In genomic region chr9:129487658-129488483, GRCh38 we compare ENCODE assay signal across 8 cellular contexts.
DNase-seq lines count a peak whose midpoint lies in the region; ATAC-seq and TF ChIP-seq lines count a peak whose summit lies in the region.

No MANE protein-coding gene starts in this region.

- H4K20me1 ChIP-seq in fibroblast of lung (ENCODE audit: control insufficient read depth, extremely low read depth, insufficient read depth, low read length) (no peaks in the 10 kb centered on the region), neural cell (ENCODE audit: insufficient read depth) (no peaks in the 10 kb centered on the region)

- H3K4me1 Mint-ChIP-seq in activated T-cell treated with anti-CD3 and anti-CD28 coated beads, Interleukin-2, amount 50 U/mL, for 24 hours (ENCODE audit: low read depth): peaks cover 77% of the 10 kb centered on the region

- TF ChIP-seq RAD21 in neural cell (conservative IDR thresholded peaks at IDR 0.05): no peak

- no peak for TF ChIP-seq EP300 in neural cell (conservative IDR thresholded peaks at IDR 0.05; ENCODE audit: poor library complexity, severe bottlenecking)
- no peak for TF ChIP-seq EP300 in upper lobe of left lung (IDR thresholded peaks at IDR 0.05)

- H3F3A ChIP-seq in neural cell (ENCODE audit: insufficient read depth, low read length, poor library complexity, severe bottlenecking): no peaks in the 10 kb centered on the region

- H3K4me2 ChIP-seq in fibroblast of lung (ENCODE audit: extremely low read depth, insufficient read depth, low read length): peak overlapping the region; percentile 28
- no peak overlapping the region for H3K4me2 ChIP-seq in neural cell (ENCODE audit: low read length)

- no peaks in the 10 kb centered on the region for H3K27me3 Mint-ChIP-seq in activated T-cell treated with anti-CD3 and anti-CD28 coated beads, Interleukin-2, amount 50 U/mL, for 24 hours

- DNase-seq in NOMO-1 treated with dmso at 0.1 percent for 144 hours (lab: John Stamatoyannopoulos, UW; ENCODE audit: unreplicated experiment): peak; percentile 14
- no peak for DNase-seq in NOMO-1 treated with DMSO at 0.1 percent for 48 hours (lab: John Stamatoyannopoulos, UW; ENCODE audit: unreplicated experiment)
- peak; percentile 59 for DNase-seq in NB4 (ENCODE audit: low read depth)
- no peak for DNase-seq in activated T-cell treated with anti-CD3 and anti-CD28 coated beads, Interleukin-2, amount 50 U/mL, for 24 hours
- DNase-seq in fibroblast of lung (ENCODE audit: low read depth in 2 of 2): peak; percentile 65 to 68
- peak in 1 of 2 donors; percentile 63 for DNase-seq in upper lobe of left lung
- DNase-seq in AML-193 (lab: John Stamatoyannopoulos, UW): no peak

- peak overlapping the region; percentile 98 for H3K27ac Mint-ChIP-seq in activated T-cell treated with anti-CD3 and anti-CD28 coated beads, Interleukin-2, amount 50 U/mL, for 24 hours

- TF ChIP-seq CTCF in NB4 (IDR thresholded peaks at IDR 0.05; ENCODE audit: low read depth, low read length) (no peak), fibroblast of lung (conservative IDR thresholded peaks at IDR 0.05 in 1 of 2, IDR thresholded peaks at IDR 0.05 in 1 of 2; ENCODE audit: low read depth in 1 of 2, low read length in 2 of 2) (no peak), neural cell (IDR thresholded peaks at IDR 0.05; ENCODE audit: poor library complexity, severe bottlenecking) (no peak), upper lobe of left lung (IDR thresholded peaks at IDR 0.05) (no peak)

- H3K27me3 ChIP-seq in fibroblast of lung (ENCODE audit: control insufficient read depth, insufficient read depth, low read length): no peaks in the 10 kb centered on the region
- H3K27me3 ChIP-seq in neural cell (ENCODE audit: insufficient read depth, low read depth, low read length): no peaks in the 10 kb centered on the region
- H3K27me3 ChIP-seq in upper lobe of left lung: no peaks in the 10 kb centered on the region

- H3K36me3 ChIP-seq in fibroblast of lung (ENCODE audit: control insufficient read depth, insufficient read depth, low read length) (no peaks in the 10 kb centered on the region), neural cell (ENCODE audit: insufficient read depth, low read length) (no peaks in the 10 kb centered on the region), upper lobe of left lung (peaks cover 0 to 8% (median 1%) of the 10 kb centered on the region in 4 donors)

- H3K79me2 ChIP-seq in fibroblast of lung (ENCODE audit: control insufficient read depth, insufficient read depth, low read length): peaks cover 11% of the 10 kb centered on the region
- H3K79me2 ChIP-seq in neural cell (replicated peaks; ENCODE audit: insufficient read depth, low read length): no peaks in the 10 kb centered on the region

- peak overlapping the region; percentile 100 for H3K27ac ChIP-seq in fibroblast of lung (ENCODE audit: insufficient read depth, low read length)
- peak overlapping the region; percentile 87 for H3K27ac ChIP-seq in neural cell (ENCODE audit: low read length)
- H3K27ac ChIP-seq in upper lobe of left lung: peak overlapping the region; percentile 98 to 100 (median 99)

- no peaks in the 10 kb centered on the region for H3K9me3 Mint-ChIP-seq in activated T-cell treated with anti-CD3 and anti-CD28 coated beads, Interleukin-2, amount 50 U/mL, for 24 hours

- H3K36me3 Mint-ChIP-seq in activated T-cell treated with anti-CD3 and anti-CD28 coated beads, Interleukin-2, amount 50 U/mL, for 24 hours (ENCODE audit: low read depth): peaks cover 28% of the 10 kb centered on the region

- H3K9me2 ChIP-seq in neural cell (ENCODE audit: insufficient read depth, low read length): no peaks in the 10 kb centered on the region

- H3K9me3 ChIP-seq in fibroblast of lung (ENCODE audit: control insufficient read depth, insufficient read depth, low read depth, low read length) (no peaks in the 10 kb centered on the region), neural cell (ENCODE audit: low read length) (no peaks in the 10 kb centered on the region), upper lobe of left lung (no peaks in the 10 kb centered on the region)

- H3K4me3 ChIP-seq in NB4 (ENCODE audit: low read depth, low read length) (no peak overlapping the region), fibroblast of lung (replicated peaks in 1 of 4; ENCODE audit: control extremely low read depth in 1 of 4, insufficient read depth in 1 of 4, low read depth in 3 of 4, low read length in 4 of 4) (peak overlapping the region in 1 of 4 experiments; percentile 53), neural cell (ENCODE audit: low read length) (peak overlapping the region; percentile 58), upper lobe of left lung (peak overlapping the region; percentile 16 to 63 (median 55))

- 7 to 17% methylated on average over 21 to 25 of the region's 46 CpGs for WGBS in upper lobe of left lung, 2 donors

- no peak for TF ChIP-seq POLR2A in NB4 (IDR thresholded peaks at IDR 0.05; ENCODE audit: extremely low read depth, insufficient read length)
- TF ChIP-seq POLR2A in upper lobe of left lung (IDR thresholded peaks at IDR 0.05): no peak

- H3K9ac ChIP-seq in fibroblast of lung (ENCODE audit: insufficient read depth, low read length): peak overlapping the region; percentile 71
- peak overlapping the region; percentile 73 for H3K9ac ChIP-seq in neural cell (ENCODE audit: low read length)

- H3K4me3 Mint-ChIP-seq in activated T-cell treated with anti-CD3 and anti-CD28 coated beads, Interleukin-2, amount 50 U/mL, for 24 hours: peak overlapping the region; percentile 81

- H3K4me1 ChIP-seq in fibroblast of lung (ENCODE audit: control insufficient read depth, extremely low read depth, insufficient read depth, low read length) (peaks cover 64% of the 10 kb centered on the region), upper lobe of left lung (peaks cover 60 to 84% (median 65%) of the 10 kb centered on the region in 4 donors)

- ATAC-seq in upper lobe of left lung (ENCODE audit: low FRiP score in 2 of 2): no peak

- no peak overlapping the region for H2AFZ ChIP-seq in fibroblast of lung (ENCODE audit: low read length)
- no peak overlapping the region for H2AFZ ChIP-seq in neural cell (ENCODE audit: low read depth, low read length)

TF ChIP-seq in neural cell, 6 proteins besides CTCF, POLR2A, EP300 and RAD21:
- TF ChIP-seq SMC3 (conservative IDR thresholded peaks at IDR 0.05; ENCODE audit: poor library complexity): no peak
- peak; percentile 51 for TF ChIP-seq POLR2AphosphoS5 (IDR thresholded peaks at IDR 0.05)
TF ChIP-seq in neural cell: peak in this region for 1.

Comparison
In these comparisons a context has a peak if more than half of its experiments do, and no peak if none do; other contexts are left out.
1. DNase-seq: peak in NOMO-1 treated with dmso at 0.1 percent for 144 hours (single experiment), NB4 (single experiment) and fibroblast of lung (2 of 2); none in NOMO-1 treated with DMSO at 0.1 percent for 48 hours (single experiment), activated T-cell treated with anti-CD3 and anti-CD28 coated beads, Interleukin-2, amount 50 U/mL, for 24 hours (single experiment) and AML-193 (0 of 2).
2. Peak in every context shown above with its lines, with median percentiles within 50 percentile points of each other: H3K27ac ChIP-seq.